Comparison of ENCODE assay signal across 1 cellular context in the genomic region with DNA sequence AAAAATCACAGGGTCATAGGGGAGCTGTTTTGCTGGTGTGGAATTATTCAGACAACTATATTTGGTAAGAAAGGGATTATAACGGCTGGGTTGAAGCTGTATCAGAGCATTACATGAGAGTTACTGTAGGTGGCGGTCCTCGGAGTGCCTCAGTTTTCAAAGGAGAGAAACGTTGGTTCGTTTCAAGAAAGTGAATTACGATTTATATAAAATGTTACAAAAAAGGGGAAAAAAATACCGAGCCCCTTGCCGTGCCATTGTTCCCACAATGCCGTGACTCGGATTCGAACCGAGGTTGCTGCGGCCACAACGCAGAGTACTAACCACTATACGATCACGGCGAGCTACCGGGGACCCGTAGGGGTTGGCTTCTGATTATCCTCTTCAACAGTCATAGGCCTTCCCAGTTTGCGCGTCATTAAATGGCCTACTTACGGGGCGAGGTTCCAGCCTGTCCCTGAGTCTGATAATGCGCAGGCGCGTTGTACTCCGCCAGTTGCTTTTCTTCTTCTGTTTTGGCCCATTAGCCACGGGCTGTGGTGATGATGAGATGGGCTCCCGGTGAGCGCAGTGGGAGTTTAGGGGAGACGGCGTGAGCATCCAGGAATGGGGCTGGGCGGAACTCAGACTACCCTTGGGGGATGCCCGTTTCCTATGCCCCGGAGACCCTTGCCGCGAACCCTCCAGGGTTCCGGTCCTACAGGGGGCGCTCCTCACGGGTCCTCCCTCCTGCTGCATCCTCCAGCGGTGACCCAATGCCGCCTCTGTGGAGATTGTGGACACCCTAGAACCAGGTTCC.
TF ChIP-seq lines count a peak whose summit lies in the region.

No MANE protein-coding gene starts in this region.

TF ChIP-seq in HepG2, 621 proteins besides CTCF, POLR2A, EP300 and RAD21 (continued from another document and continues in another):
- no peak for TF ChIP-seq ZNF674 (CRISPR knock-in tag; IDR thresholded peaks at IDR 0.05; ENCODE audit: low read depth)
- no peak for TF ChIP-seq HMGA1 (CRISPR knock-in tag; conservative IDR thresholded peaks at IDR 0.05)
- TF ChIP-seq, protein P1, sequence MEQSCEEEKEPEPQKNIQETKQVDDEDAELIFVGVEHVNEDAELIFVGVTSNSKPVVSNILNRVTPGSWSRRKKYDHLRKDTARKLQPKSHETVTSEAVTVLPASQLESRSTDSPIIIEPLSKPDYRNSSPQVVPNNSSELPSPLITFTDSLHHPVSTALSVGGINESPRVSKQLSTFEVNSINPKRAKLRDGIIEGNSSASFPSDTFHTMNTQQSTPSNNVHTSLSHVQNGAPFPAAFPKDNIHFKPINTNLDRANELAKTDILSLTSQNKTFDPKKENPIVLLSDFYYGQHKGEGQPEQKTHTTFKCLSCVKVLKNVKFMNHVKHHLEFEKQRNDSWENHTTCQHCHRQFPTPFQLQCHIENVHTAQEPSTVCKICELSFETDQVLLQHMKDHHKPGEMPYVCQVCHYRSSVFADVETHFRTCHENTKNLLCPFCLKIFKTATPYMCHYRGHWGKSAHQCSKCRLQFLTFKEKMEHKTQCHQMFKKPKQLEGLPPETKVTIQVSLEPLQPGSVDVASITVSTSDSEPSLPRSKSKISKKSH (CRISPR knock-in tag; IDR thresholded peaks at IDR 0.05; ENCODE audit: borderline replicate concordance), result no peak
- no peak for TF ChIP-seq SPEN (CRISPR knock-in tag; IDR thresholded peaks at IDR 0.05; ENCODE audit: low read depth)
- TF ChIP-seq ZNF329 (CRISPR knock-in tag; IDR thresholded peaks at IDR 0.05; ENCODE audit: low read depth), result no peak
- peak; percentile 24; the same call in 1 of the 2 replicates for TF ChIP-seq CEBPG (CRISPR knock-in tag; IDR thresholded peaks at IDR 0.05)
- no peak for TF ChIP-seq TP53 (CRISPR knock-in tag; conservative IDR thresholded peaks at IDR 0.05)
- TF ChIP-seq, protein P2, sequence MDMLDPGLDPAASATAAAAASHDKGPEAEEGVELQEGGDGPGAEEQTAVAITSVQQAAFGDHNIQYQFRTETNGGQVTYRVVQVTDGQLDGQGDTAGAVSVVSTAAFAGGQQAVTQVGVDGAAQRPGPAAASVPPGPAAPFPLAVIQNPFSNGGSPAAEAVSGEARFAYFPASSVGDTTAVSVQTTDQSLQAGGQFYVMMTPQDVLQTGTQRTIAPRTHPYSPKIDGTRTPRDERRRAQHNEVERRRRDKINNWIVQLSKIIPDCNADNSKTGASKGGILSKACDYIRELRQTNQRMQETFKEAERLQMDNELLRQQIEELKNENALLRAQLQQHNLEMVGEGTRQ (IDR thresholded peaks at IDR 0.05; ENCODE audit: low read depth, low read length), result no peak
- TF ChIP-seq, protein P2 (CRISPR knock-in tag; IDR thresholded peaks at IDR 0.05; ENCODE audit: borderline replicate concordance), result no peak
- TF ChIP-seq ZNF546 (CRISPR knock-in tag; conservative IDR thresholded peaks at IDR 0.05), result no peak
- peak; percentile 51; the same call in 1 of the 2 replicates for TF ChIP-seq ELF3 (CRISPR knock-in tag; IDR thresholded peaks at IDR 0.05)
- TF ChIP-seq, protein P3, sequence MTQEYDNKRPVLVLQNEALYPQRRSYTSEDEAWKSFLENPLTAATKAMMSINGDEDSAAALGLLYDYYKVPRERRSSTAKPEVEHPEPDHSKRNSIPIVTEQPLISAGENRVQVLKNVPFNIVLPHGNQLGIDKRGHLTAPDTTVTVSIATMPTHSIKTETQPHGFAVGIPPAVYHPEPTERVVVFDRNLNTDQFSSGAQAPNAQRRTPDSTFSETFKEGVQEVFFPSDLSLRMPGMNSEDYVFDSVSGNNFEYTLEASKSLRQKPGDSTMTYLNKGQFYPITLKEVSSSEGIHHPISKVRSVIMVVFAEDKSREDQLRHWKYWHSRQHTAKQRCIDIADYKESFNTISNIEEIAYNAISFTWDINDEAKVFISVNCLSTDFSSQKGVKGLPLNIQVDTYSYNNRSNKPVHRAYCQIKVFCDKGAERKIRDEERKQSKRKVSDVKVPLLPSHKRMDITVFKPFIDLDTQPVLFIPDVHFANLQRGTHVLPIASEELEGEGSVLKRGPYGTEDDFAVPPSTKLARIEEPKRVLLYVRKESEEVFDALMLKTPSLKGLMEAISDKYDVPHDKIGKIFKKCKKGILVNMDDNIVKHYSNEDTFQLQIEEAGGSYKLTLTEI (CRISPR knock-in tag; conservative IDR thresholded peaks at IDR 0.05), result no peak
- TF ChIP-seq SATB2 (CRISPR knock-in tag; IDR thresholded peaks at IDR 0.05), result no peak
- no peak for TF ChIP-seq KLF15 (CRISPR knock-in tag; IDR thresholded peaks at IDR 0.05; ENCODE audit: borderline replicate concordance)
- peak; percentile 62 for TF ChIP-seq MED1 (CRISPR knock-in tag; IDR thresholded peaks at IDR 0.05)
- TF ChIP-seq, protein P4, sequence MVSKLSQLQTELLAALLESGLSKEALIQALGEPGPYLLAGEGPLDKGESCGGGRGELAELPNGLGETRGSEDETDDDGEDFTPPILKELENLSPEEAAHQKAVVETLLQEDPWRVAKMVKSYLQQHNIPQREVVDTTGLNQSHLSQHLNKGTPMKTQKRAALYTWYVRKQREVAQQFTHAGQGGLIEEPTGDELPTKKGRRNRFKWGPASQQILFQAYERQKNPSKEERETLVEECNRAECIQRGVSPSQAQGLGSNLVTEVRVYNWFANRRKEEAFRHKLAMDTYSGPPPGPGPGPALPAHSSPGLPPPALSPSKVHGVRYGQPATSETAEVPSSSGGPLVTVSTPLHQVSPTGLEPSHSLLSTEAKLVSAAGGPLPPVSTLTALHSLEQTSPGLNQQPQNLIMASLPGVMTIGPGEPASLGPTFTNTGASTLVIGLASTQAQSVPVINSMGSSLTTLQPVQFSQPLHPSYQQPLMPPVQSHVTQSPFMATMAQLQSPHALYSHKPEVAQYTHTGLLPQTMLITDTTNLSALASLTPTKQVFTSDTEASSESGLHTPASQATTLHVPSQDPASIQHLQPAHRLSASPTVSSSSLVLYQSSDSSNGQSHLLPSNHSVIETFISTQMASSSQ (IDR thresholded peaks at IDR 0.05; ENCODE audit: low read depth), result peak; percentile 45; the same call in 1 of the 2 replicates
- TF ChIP-seq, protein P4 (CRISPR knock-in tag; IDR thresholded peaks at IDR 0.05; ENCODE audit: borderline replicate concordance), result no peak; the same call in 1 of the 2 replicates
- TF ChIP-seq, protein P5, sequence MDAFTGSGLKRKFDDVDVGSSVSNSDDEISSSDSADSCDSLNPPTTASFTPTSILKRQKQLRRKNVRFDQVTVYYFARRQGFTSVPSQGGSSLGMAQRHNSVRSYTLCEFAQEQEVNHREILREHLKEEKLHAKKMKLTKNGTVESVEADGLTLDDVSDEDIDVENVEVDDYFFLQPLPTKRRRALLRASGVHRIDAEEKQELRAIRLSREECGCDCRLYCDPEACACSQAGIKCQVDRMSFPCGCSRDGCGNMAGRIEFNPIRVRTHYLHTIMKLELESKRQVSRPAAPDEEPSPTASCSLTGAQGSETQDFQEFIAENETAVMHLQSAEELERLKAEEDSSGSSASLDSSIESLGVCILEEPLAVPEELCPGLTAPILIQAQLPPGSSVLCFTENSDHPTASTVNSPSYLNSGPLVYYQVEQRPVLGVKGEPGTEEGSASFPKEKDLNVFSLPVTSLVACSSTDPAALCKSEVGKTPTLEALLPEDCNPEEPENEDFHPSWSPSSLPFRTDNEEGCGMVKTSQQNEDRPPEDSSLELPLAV (CRISPR knock-in tag; conservative IDR thresholded peaks at IDR 0.05; ENCODE audit: low read depth), result no peak
- TF ChIP-seq ZNF3 (CRISPR knock-in tag; IDR thresholded peaks at IDR 0.05), result no peak
- no peak for TF ChIP-seq PHF20 (CRISPR knock-in tag; IDR thresholded peaks at IDR 0.05)
- no peak for TF ChIP-seq SMARCC2 (IDR thresholded peaks at IDR 0.05)
- TF ChIP-seq, protein P6, sequence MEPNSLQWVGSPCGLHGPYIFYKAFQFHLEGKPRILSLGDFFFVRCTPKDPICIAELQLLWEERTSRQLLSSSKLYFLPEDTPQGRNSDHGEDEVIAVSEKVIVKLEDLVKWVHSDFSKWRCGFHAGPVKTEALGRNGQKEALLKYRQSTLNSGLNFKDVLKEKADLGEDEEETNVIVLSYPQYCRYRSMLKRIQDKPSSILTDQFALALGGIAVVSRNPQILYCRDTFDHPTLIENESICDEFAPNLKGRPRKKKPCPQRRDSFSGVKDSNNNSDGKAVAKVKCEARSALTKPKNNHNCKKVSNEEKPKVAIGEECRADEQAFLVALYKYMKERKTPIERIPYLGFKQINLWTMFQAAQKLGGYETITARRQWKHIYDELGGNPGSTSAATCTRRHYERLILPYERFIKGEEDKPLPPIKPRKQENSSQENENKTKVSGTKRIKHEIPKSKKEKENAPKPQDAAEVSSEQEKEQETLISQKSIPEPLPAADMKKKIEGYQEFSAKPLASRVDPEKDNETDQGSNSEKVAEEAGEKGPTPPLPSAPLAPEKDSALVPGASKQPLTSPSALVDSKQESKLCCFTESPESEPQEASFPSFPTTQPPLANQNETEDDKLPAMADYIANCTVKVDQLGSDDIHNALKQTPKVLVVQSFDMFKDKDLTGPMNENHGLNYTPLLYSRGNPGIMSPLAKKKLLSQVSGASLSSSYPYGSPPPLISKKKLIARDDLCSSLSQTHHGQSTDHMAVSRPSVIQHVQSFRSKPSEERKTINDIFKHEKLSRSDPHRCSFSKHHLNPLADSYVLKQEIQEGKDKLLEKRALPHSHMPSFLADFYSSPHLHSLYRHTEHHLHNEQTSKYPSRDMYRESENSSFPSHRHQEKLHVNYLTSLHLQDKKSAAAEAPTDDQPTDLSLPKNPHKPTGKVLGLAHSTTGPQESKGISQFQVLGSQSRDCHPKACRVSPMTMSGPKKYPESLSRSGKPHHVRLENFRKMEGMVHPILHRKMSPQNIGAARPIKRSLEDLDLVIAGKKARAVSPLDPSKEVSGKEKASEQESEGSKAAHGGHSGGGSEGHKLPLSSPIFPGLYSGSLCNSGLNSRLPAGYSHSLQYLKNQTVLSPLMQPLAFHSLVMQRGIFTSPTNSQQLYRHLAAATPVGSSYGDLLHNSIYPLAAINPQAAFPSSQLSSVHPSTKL (CRISPR knock-in tag; IDR thresholded peaks at IDR 0.05), result peak; percentile 55
- TF ChIP-seq ZNF678 (CRISPR knock-in tag; IDR thresholded peaks at IDR 0.05), result no peak
- peak; percentile 57 for TF ChIP-seq ASH2L (IDR thresholded peaks at IDR 0.05; ENCODE audit: insufficient read length, low read depth, low read length)
- TF ChIP-seq ZNF790 (CRISPR knock-in tag; IDR thresholded peaks at IDR 0.05; ENCODE audit: borderline replicate concordance), result peak; percentile 46; the same call in 1 of the 2 replicates
- TF ChIP-seq NCOR1 (IDR thresholded peaks at IDR 0.05; ENCODE audit: borderline replicate concordance, low read length), result peak; percentile 32; the same call in 1 of the 2 replicates
- peak; percentile 64; the same call in 1 of the 2 replicates for TF ChIP-seq ZKSCAN8 (CRISPR knock-in tag; IDR thresholded peaks at IDR 0.05; ENCODE audit: borderline replicate concordance)
- no peak for TF ChIP-seq ZNF775 (CRISPR knock-in tag; IDR thresholded peaks at IDR 0.05; ENCODE audit: borderline replicate concordance)
- TF ChIP-seq, protein P7, sequence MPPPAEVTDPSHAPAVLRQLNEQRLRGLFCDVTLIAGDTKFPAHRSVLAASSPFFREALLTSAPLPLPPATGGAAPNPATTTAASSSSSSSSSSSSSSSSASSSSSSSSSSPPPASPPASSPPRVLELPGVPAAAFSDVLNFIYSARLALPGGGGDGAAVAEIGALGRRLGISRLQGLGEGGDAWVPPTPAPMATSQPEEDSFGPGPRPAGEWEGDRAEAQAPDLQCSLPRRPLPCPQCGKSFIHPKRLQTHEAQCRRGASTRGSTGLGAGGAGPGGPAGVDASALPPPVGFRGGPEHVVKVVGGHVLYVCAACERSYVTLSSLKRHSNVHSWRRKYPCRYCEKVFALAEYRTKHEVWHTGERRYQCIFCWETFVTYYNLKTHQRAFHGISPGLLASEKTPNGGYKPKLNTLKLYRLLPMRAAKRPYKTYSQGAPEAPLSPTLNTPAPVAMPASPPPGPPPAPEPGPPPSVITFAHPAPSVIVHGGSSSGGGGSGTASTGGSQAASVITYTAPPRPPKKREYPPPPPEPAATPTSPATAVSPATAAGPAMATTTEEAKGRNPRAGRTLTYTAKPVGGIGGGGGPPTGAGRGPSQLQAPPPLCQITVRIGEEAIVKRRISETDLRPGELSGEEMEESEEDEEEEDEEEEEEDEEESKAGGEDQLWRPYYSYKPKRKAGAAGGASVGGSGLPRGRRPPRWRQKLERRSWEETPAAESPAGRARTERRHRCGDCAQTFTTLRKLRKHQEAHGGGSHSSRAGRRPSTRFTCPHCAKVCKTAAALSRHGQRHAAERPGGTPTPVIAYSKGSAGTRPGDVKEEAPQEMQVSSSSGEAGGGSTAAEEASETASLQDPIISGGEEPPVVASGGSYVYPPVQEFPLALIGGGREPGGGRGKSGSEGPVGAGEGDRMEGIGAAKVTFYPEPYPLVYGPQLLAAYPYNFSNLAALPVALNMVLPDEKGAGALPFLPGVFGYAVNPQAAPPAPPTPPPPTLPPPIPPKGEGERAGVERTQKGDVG (CRISPR knock-in tag; IDR thresholded peaks at IDR 0.05; ENCODE audit: borderline replicate concordance), result no peak
- peak; percentile 60; the same call in 1 of the 2 replicates for TF ChIP-seq RFXAP (CRISPR knock-in tag; IDR thresholded peaks at IDR 0.05; ENCODE audit: borderline replicate concordance)
- TF ChIP-seq REXO4 (CRISPR knock-in tag; IDR thresholded peaks at IDR 0.05; ENCODE audit: borderline replicate concordance), result no peak
- peak; percentile 81 for TF ChIP-seq THAP11 (CRISPR knock-in tag; IDR thresholded peaks at IDR 0.05)
- TF ChIP-seq ZIK1 (CRISPR knock-in tag; IDR thresholded peaks at IDR 0.05; ENCODE audit: borderline replicate concordance, low read depth), result no peak
